ENCODE assay signal across 1 cellular context in genomic region chr3:179071161-179071568, GRCh38.
TF ChIP-seq lines count a peak whose summit lies in the region.

No MANE protein-coding gene starts in this region.

TF ChIP-seq in K562, 482 proteins besides CTCF, POLR2A, EP300 and RAD21 (continued from another document and continues in another):
- TF ChIP-seq PBX2 (CRISPR knock-in tag; IDR thresholded peaks at IDR 0.05; ENCODE audit: low read depth) = no peak
- TF ChIP-seq PBX2 (tag; conservative IDR thresholded peaks at IDR 0.05; ENCODE audit: low read depth) = no peak
- TF ChIP-seq HDAC2 (IDR thresholded peaks at IDR 0.05) = peak; percentile 87
- no peak for TF ChIP-seq ZZZ3 (IDR thresholded peaks at IDR 0.05)
- TF ChIP-seq KLF10 (CRISPR knock-in tag; IDR thresholded peaks at IDR 0.05) = no peak
- peak in 1 of 2 experiments; percentile 35; a peak in 1 of 4 replicates for TF ChIP-seq FOXK2 (conservative IDR thresholded peaks at IDR 0.05 in 1 of 2, IDR thresholded peaks at IDR 0.05 in 1 of 2; ENCODE audit: low read depth in 2 of 2)
- no peak for TF ChIP-seq CHAMP1 (IDR thresholded peaks at IDR 0.05)
- no peak for TF ChIP-seq SAFB2 (IDR thresholded peaks at IDR 0.05; ENCODE audit: borderline replicate concordance, low read depth, low read length, severe bottlenecking)
- TF ChIP-seq MYBL2 (IDR thresholded peaks at IDR 0.05; ENCODE audit: low read depth) = no peak
- TF ChIP-seq MYBL2 (CRISPR knock-in tag; IDR thresholded peaks at IDR 0.05; ENCODE audit: borderline replicate concordance) = no peak
- no peak for TF ChIP-seq REST (CRISPR knock-in tag; IDR thresholded peaks at IDR 0.05; ENCODE audit: low read depth)
- no peak for TF ChIP-seq RBM22 (IDR thresholded peaks at IDR 0.05; ENCODE audit: low read depth, low read length, poor library complexity, severe bottlenecking)
- no peak for TF ChIP-seq ZNF707 (CRISPR knock-in tag; conservative IDR thresholded peaks at IDR 0.05)
- TF ChIP-seq ZNF780A (CRISPR knock-in tag; IDR thresholded peaks at IDR 0.05) = no peak
- no peak for TF ChIP-seq THAP12 (CRISPR knock-in tag; IDR thresholded peaks at IDR 0.05)
- TF ChIP-seq PHB (CRISPR knock-in tag; IDR thresholded peaks at IDR 0.05) = no peak
- TF ChIP-seq XRCC4 (IDR thresholded peaks at IDR 0.05; ENCODE audit: extremely low read depth, insufficient read depth, insufficient read length) = no peak
- TF ChIP-seq MYC (IDR thresholded peaks at IDR 0.05; ENCODE audit: low read depth, low read length) = peak; percentile 48
- no peak for TF ChIP-seq MYC (CRISPR knock-in tag; IDR thresholded peaks at IDR 0.05; ENCODE audit: borderline replicate concordance, low read depth)
- peak; percentile 80 for TF ChIP-seq MGA (IDR thresholded peaks at IDR 0.05)
- no peak for TF ChIP-seq ZNF121 (CRISPR knock-in tag; conservative IDR thresholded peaks at IDR 0.05)
- TF ChIP-seq POLR2AphosphoS2 (IDR thresholded peaks at IDR 0.05; ENCODE audit: low read length) = no peak
- peak; percentile 67 for TF ChIP-seq USF2 (CRISPR knock-in tag; IDR thresholded peaks at IDR 0.05)
- TF ChIP-seq SUPT5H (IDR thresholded peaks at IDR 0.05) = no peak
- no peak for TF ChIP-seq YY1 (IDR thresholded peaks at IDR 0.05; ENCODE audit: borderline replicate concordance in 1 of 3, control insufficient read depth in 1 of 3, extremely low read depth in 1 of 3, insufficient read depth in 3 of 3, insufficient read length in 1 of 3, insufficient replicate concordance in 2 of 3, low read depth in 1 of 3, low read length in 2 of 3)
- TF ChIP-seq MTA2 (IDR thresholded peaks at IDR 0.05; ENCODE audit: low read depth) = no peak
- TF ChIP-seq NFATC3 (IDR thresholded peaks at IDR 0.05) = no peak
- no peak for TF ChIP-seq HCFC1 (IDR thresholded peaks at IDR 0.05; ENCODE audit: low read depth, low read length)
- no peak for TF ChIP-seq HMG20A (CRISPR knock-in tag; conservative IDR thresholded peaks at IDR 0.05)
- TF ChIP-seq RBM15 (IDR thresholded peaks at IDR 0.05; ENCODE audit: insufficient read depth, low read length) = no peak
- no peak for TF ChIP-seq L3MBTL2 (IDR thresholded peaks at IDR 0.05)
- no peak for TF ChIP-seq ESRRA (IDR thresholded peaks at IDR 0.05; ENCODE audit: borderline replicate concordance, low read depth)
- TF ChIP-seq ZNF57 (CRISPR knock-in tag; IDR thresholded peaks at IDR 0.05) = no peak
- TF ChIP-seq POLR2AphosphoS5 (IDR thresholded peaks at IDR 0.05; ENCODE audit: control insufficient read depth, insufficient read depth, low read depth, low read length) = no peak
- TF ChIP-seq PRMT5 (CRISPR knock-in tag; IDR thresholded peaks at IDR 0.05) = no peak
